ENCODE assay signal across 7 cellular contexts in genomic region chr1:1348420-1349255, GRCh38. TPM values are rescaled to one million over a fixed set of nuclear protein-coding genes. Genes with fewer than 3 reads are reported as not detected.
DNase-seq lines count a peak whose midpoint lies in the region; ATAC-seq and TF ChIP-seq lines count a peak whose summit lies in the region.

No MANE protein-coding gene starts in this region.

- CTCF ChIA-PET in SK-N-SH (lab: Yijun Ruan, JAX): interaction anchor here (0.8 to 2.1 kb wide), 16 partner anchors 10 to 364 kb away, joined by 3 to 13 read pairs (median 5); partner anchors contain the start of genes AURKAIP1 and TAS1R3

- ATAC-seq in GM19023 (IDR thresholded peaks at IDR 0.05; ENCODE audit: unreplicated experiment) (peak; percentile 22), HG02884 (IDR thresholded peaks at IDR 0.05; ENCODE audit: unreplicated experiment) (peak; percentile 15)

- peaks cover 9% of the 10 kb centered on the region for H3K4me1 Mint-ChIP-seq in progenitor cell of endocrine pancreas (ENCODE audit: low read depth)

- no peaks in the 10 kb centered on the region for H3K36me3 Mint-ChIP-seq in progenitor cell of endocrine pancreas (ENCODE audit: insufficient read depth)

- H3K4me3 Mint-ChIP-seq in progenitor cell of endocrine pancreas (ENCODE audit: low read depth): peak overlapping the region; percentile 75

- TF ChIP-seq RAD21 in SK-N-SH (IDR thresholded peaks at IDR 0.05; ENCODE audit: low read length): no peak

- POLR2A ChIA-PET in SK-N-SH (lab: Yijun Ruan, JAX): interaction anchor here (2.0 kb wide), 1 partner anchor 27 kb away, joined by 7 read pairs; the partner anchor contains the start of gene AURKAIP1

- H3K27ac ChIP-seq in SK-N-SH (ENCODE audit: low read depth in 2 of 2, low read length in 1 of 2): peak overlapping the region in 1 of 2 experiments; percentile 47; a peak in 1 of 4 replicates

- H3K9me3 ChIP-seq in SK-N-SH: no peaks in the 10 kb centered on the region

- no peak for TF ChIP-seq EP300 in SK-N-SH (IDR thresholded peaks at IDR 0.05; ENCODE audit: borderline replicate concordance in 1 of 2, low read depth in 1 of 2, low read length in 1 of 2)

- H3K4me2 ChIP-seq in SK-N-SH: peak overlapping the region; percentile 89

- DNase-seq in SK-N-SH (peak; percentile 63), fibroblast of mammary gland (ENCODE audit: low read depth) (peak; percentile 44), progenitor cell of endocrine pancreas (ENCODE audit: low spot score, unreplicated experiment) (no peak), MV-4-11 (lab: John Stamatoyannopoulos, UW) (no peak), NCI-H1930 (lab: John Stamatoyannopoulos, UW) (no peak)

- peaks cover 11% of the 10 kb centered on the region for H3K27me3 Mint-ChIP-seq in progenitor cell of endocrine pancreas

- TF ChIP-seq CTCF in SK-N-SH (IDR thresholded peaks at IDR 0.05) (no peak), fibroblast of mammary gland (conservative IDR thresholded peaks at IDR 0.05; ENCODE audit: control insufficient read depth, insufficient read depth, low read depth, low read length) (no peak), progenitor cell of endocrine pancreas (IDR thresholded peaks at IDR 0.05; ENCODE audit: unreplicated experiment) (no peak)

- H3K9ac ChIP-seq in SK-N-SH: peak overlapping the region; percentile 56; the same call in 1 of the 2 replicates

- H3K27ac Mint-ChIP-seq in progenitor cell of endocrine pancreas: peak overlapping the region; percentile 74

- H3K27me3 ChIP-seq in SK-N-SH (ENCODE audit: insufficient read depth): no peaks in the 10 kb centered on the region

- peaks cover 0 to 37% of the 10 kb centered on the region in 2 experiments; a peak in 1 of 4 replicates for H3K4me1 ChIP-seq in SK-N-SH (ENCODE audit: control insufficient read depth in 1 of 2, insufficient read depth in 2 of 2, low read depth in 1 of 2, low read length in 1 of 2)

- peaks cover 42% of the 10 kb centered on the region for H4K20me1 ChIP-seq in SK-N-SH (ENCODE audit: insufficient read depth)

- H3K36me3 ChIP-seq in SK-N-SH (replicated peaks in 1 of 2; ENCODE audit: control insufficient read depth in 1 of 2, insufficient read depth in 2 of 2, low read length in 1 of 2): no peaks in the 10 kb centered on the region

- H2AFZ ChIP-seq in SK-N-SH (ENCODE audit: low read depth): no peak overlapping the region

- peaks cover 5% of the 10 kb centered on the region for H3F3A ChIP-seq in SK-N-SH (replicated peaks; ENCODE audit: insufficient read depth)

- H3K9me2 ChIP-seq in SK-N-SH: no peaks in the 10 kb centered on the region

- H3K4me3 ChIP-seq in SK-N-SH (ENCODE audit: low read depth in 2 of 2, low read length in 1 of 2) (peak overlapping the region; percentile 64 to 87), fibroblast of mammary gland (ENCODE audit: control insufficient read depth, low read depth, low read length) (peak overlapping the region; percentile 75)

- no peaks in the 10 kb centered on the region for H3K9me3 Mint-ChIP-seq in progenitor cell of endocrine pancreas (ENCODE audit: low read depth)

- 0% methylated on average over 1 of the region's 109 CpGs for WGBS in SK-N-SH (ENCODE audit: low lambda C conversion rate)

- H3K79me2 ChIP-seq in SK-N-SH (ENCODE audit: insufficient read depth): peaks cover 47% of the 10 kb centered on the region

TF ChIP-seq in SK-N-SH, 30 proteins besides CTCF, POLR2A, EP300 and RAD21:
- peak; percentile 37; the same call in 1 of the 2 replicates for TF ChIP-seq MXI1 (IDR thresholded peaks at IDR 0.05; ENCODE audit: low read depth, low read length)
- TF ChIP-seq PBX3 (IDR thresholded peaks at IDR 0.05): no peak
- no peak for TF ChIP-seq ELF1 (IDR thresholded peaks at IDR 0.05)
TF ChIP-seq in SK-N-SH: peak in this region for 1.

RNA-seq across cellular contexts. Expression of gene DVL1, which starts 0.6 kb away (rescaled TPM):
- 31.3 and 32.0 TPM in 2 replicates for polyA plus RNA-seq in SK-N-SH (2012; rRNA removed)
- 7.9 and 13.4 TPM in 2 replicates for polyA plus RNA-seq in SK-N-SH (2012; cell fraction: cytosol; rRNA removed)
- polyA plus RNA-seq in SK-N-SH (2012; cell fraction: nucleus; rRNA removed): 145 and 194 TPM in 2 replicates
- 60.1 and 63.1 TPM in 2 replicates for total RNA-seq in progenitor cell of endocrine pancreas

RNA-seq across cellular contexts. Expression of gene MXRA8, which starts 9.7 kb away (rescaled TPM):
- 2.5 and 3.8 TPM in 2 replicates for polyA plus RNA-seq in SK-N-SH (2012; rRNA removed)
- polyA plus RNA-seq in SK-N-SH (2012; cell fraction: cytosol; rRNA removed): 0.90 and 1.8 TPM in 2 replicates
- 14.2 and 20.4 TPM in 2 replicates for polyA plus RNA-seq in SK-N-SH (2012; cell fraction: nucleus; rRNA removed)
- total RNA-seq in progenitor cell of endocrine pancreas: 24.3 and 25.0 TPM in 2 replicates

RNA-seq across cellular contexts. Expression of gene TAS1R3, which starts 17.6 kb away (rescaled TPM):
- 0.06 and 0.08 TPM in 2 replicates for polyA plus RNA-seq in SK-N-SH (2012; rRNA removed)
- polyA plus RNA-seq in SK-N-SH (2012; cell fraction: cytosol; rRNA removed): 0.03 TPM in 1 of 2 replicates, not detected in the other
- 0.55 and 0.62 TPM in 2 replicates for polyA plus RNA-seq in SK-N-SH (2012; cell fraction: nucleus; rRNA removed)
- 1.1 and 1.2 TPM in 2 replicates for total RNA-seq in progenitor cell of endocrine pancreas

RNA-seq across cellular contexts. Expression of gene CPTP, which starts 24.0 kb away (rescaled TPM):
- 12.3 and 13.4 TPM in 2 replicates for polyA plus RNA-seq in SK-N-SH (2012; rRNA removed)
- polyA plus RNA-seq in SK-N-SH (2012; cell fraction: cytosol; rRNA removed): 5.8 and 11.0 TPM in 2 replicates
- polyA plus RNA-seq in SK-N-SH (2012; cell fraction: nucleus; rRNA removed): 9.9 and 14.4 TPM in 2 replicates
- 16.8 and 17.5 TPM in 2 replicates for total RNA-seq in progenitor cell of endocrine pancreas

RNA-seq across cellular contexts. Expression of gene INTS11, which starts 24.2 kb away (rescaled TPM):
- 137 and 141 TPM in 2 replicates for polyA plus RNA-seq in SK-N-SH (2012; rRNA removed)
- polyA plus RNA-seq in SK-N-SH (2012; cell fraction: cytosol; rRNA removed): 42.5 and 60.8 TPM in 2 replicates
- 483 and 499 TPM in 2 replicates for polyA plus RNA-seq in SK-N-SH (2012; cell fraction: nucleus; rRNA removed)
- total RNA-seq in progenitor cell of endocrine pancreas: 163 and 177 TPM in 2 replicates

Comparison
In these comparisons a context has a peak if more than half of its experiments do, and no peak if none do; other contexts are left out.
1. DNase-seq: peak in SK-N-SH (single experiment) and fibroblast of mammary gland (single experiment); none in progenitor cell of endocrine pancreas (single experiment), MV-4-11 (single experiment) and NCI-H1930 (0 of 2).